1 cellular context compared by ENCODE assay signal in genomic region chr2:53994735-53995538, GRCh38.
TF ChIP-seq lines count a peak whose summit lies in the region.

No MANE protein-coding gene starts in this region.

TF ChIP-seq in HEK293, 187 proteins besides CTCF, POLR2A, EP300 and RAD21 (continued from another document):
- no peak for TF ChIP-seq ZNF530 (tag by site-specific recombination; IDR thresholded peaks at IDR 0.05; ENCODE audit: low read depth)
- no peak for TF ChIP-seq ZNF488 (tag by site-specific recombination; IDR thresholded peaks at IDR 0.05)
- TF ChIP-seq ZNF292 (tag by site-specific recombination; IDR thresholded peaks at IDR 0.05; ENCODE audit: borderline replicate concordance, low read depth): no peak
- peak; percentile 74 for TF ChIP-seq ZNF394 (tag by site-specific recombination; IDR thresholded peaks at IDR 0.05; ENCODE audit: borderline replicate concordance)
- TF ChIP-seq ZNF112 (tag by site-specific recombination; IDR thresholded peaks at IDR 0.05): no peak
- no peak for TF ChIP-seq ZNF2 (tag by site-specific recombination; IDR thresholded peaks at IDR 0.05)
- no peak for TF ChIP-seq ZBTB21 (tag by site-specific recombination; IDR thresholded peaks at IDR 0.05)
- TF ChIP-seq ZEB2 (tag by site-specific recombination; IDR thresholded peaks at IDR 0.05): no peak
- no peak for TF ChIP-seq TCF7L2 (IDR thresholded peaks at IDR 0.05; ENCODE audit: borderline replicate concordance, low read depth, low read length)
- no peak for TF ChIP-seq ZNF302 (tag by site-specific recombination; IDR thresholded peaks at IDR 0.05; ENCODE audit: low read depth)
- TF ChIP-seq ZNF707 (tag by site-specific recombination; IDR thresholded peaks at IDR 0.05): no peak
- no peak for TF ChIP-seq REST (tag by site-specific recombination; IDR thresholded peaks at IDR 0.05)
- TF ChIP-seq ZNF184 (tag by site-specific recombination; IDR thresholded peaks at IDR 0.05): no peak
- peak; percentile 36 for TF ChIP-seq ZNF555 (tag by site-specific recombination; conservative IDR thresholded peaks at IDR 0.05)
- TF ChIP-seq ZNF596 (tag by site-specific recombination; IDR thresholded peaks at IDR 0.05): no peak
- no peak for TF ChIP-seq ZBTB10 (tag by site-specific recombination; IDR thresholded peaks at IDR 0.05)
- no peak for TF ChIP-seq ZNF645 (tag by site-specific recombination; IDR thresholded peaks at IDR 0.05)
